Comparison of ENCODE assay signal across 1 cellular context in genomic region chr2:170928036-170928823, GRCh38.
TF ChIP-seq lines count a peak whose summit lies in the region.

No MANE protein-coding gene starts in this region.

TF ChIP-seq in HepG2, 621 proteins besides CTCF, POLR2A, EP300 and RAD21 (continued from another document and continues in another):
- TF ChIP-seq ZNF512B (CRISPR knock-in tag; IDR thresholded peaks at IDR 0.05; ENCODE audit: borderline replicate concordance) (peak; percentile 12; the same call in 1 of the 2 replicates), MAFG (CRISPR knock-in tag; IDR thresholded peaks at IDR 0.05) (no peak), HOXA9 (CRISPR knock-in tag; IDR thresholded peaks at IDR 0.05; ENCODE audit: borderline replicate concordance) (no peak), PTBP1 (IDR thresholded peaks at IDR 0.05; ENCODE audit: low read depth, low read length, poor library complexity, severe bottlenecking) (no peak), CEBPB (IDR thresholded peaks at IDR 0.05; ENCODE audit: borderline replicate concordance, low read depth, low read length) (peak; percentile 98), JUNB (CRISPR knock-in tag; IDR thresholded peaks at IDR 0.05; ENCODE audit: borderline replicate concordance) (no peak), XRCC5 (optimal IDR thresholded peaks at IDR 0.05; ENCODE audit: low read length) (no peak), ZNF180 (CRISPR knock-in tag; IDR thresholded peaks at IDR 0.05; ENCODE audit: borderline replicate concordance, low read depth) (no peak), ERF (CRISPR knock-in tag; IDR thresholded peaks at IDR 0.05) (no peak), GABPA (IDR thresholded peaks at IDR 0.05; ENCODE audit: low read depth, low read length) (peak; percentile 11; the same call in 1 of the 2 replicates), GABPA (CRISPR knock-in tag; IDR thresholded peaks at IDR 0.05; ENCODE audit: low read depth) (peak; percentile 82), BRCA1 (CRISPR knock-in tag; IDR thresholded peaks at IDR 0.05) (no peak; the same call in 1 of the 2 replicates), MZF1 (CRISPR knock-in tag; IDR thresholded peaks at IDR 0.05; ENCODE audit: borderline replicate concordance) (no peak), RFX1 (IDR thresholded peaks at IDR 0.05) (no peak), MIXL1 (CRISPR knock-in tag; IDR thresholded peaks at IDR 0.05) (no peak), SIX4 (CRISPR knock-in tag; IDR thresholded peaks at IDR 0.05) (peak; percentile 93), MTERF4 (CRISPR knock-in tag; IDR thresholded peaks at IDR 0.05) (0 out of 2 replicates have a peak, but pooled peaks have one; percentile 30), DBP (CRISPR knock-in tag; IDR thresholded peaks at IDR 0.05; ENCODE audit: not compliant biosample characterization) (peak; percentile 8), PHF8 (CRISPR knock-in tag; IDR thresholded peaks at IDR 0.05) (peak; percentile 34; the same call in 1 of the 2 replicates), ZNF619 (CRISPR knock-in tag; IDR thresholded peaks at IDR 0.05) (no peak), ZNF256 (CRISPR knock-in tag; conservative IDR thresholded peaks at IDR 0.05) (no peak), MAFF (IDR thresholded peaks at IDR 0.05; ENCODE audit: low read depth, low read length) (no peak), UBTF (CRISPR knock-in tag; IDR thresholded peaks at IDR 0.05) (no peak), GTF3A (CRISPR knock-in tag; conservative IDR thresholded peaks at IDR 0.05) (no peak), FLYWCH1 (CRISPR knock-in tag; IDR thresholded peaks at IDR 0.05) (no peak), SNAPC2 (CRISPR knock-in tag; IDR thresholded peaks at IDR 0.05) (peak; percentile 87), NR3C1 (CRISPR knock-in tag; IDR thresholded peaks at IDR 0.05) (no peak), KAT7 (CRISPR knock-in tag; IDR thresholded peaks at IDR 0.05; ENCODE audit: borderline replicate concordance) (no peak), ZSCAN9 (CRISPR knock-in tag; IDR thresholded peaks at IDR 0.05; ENCODE audit: borderline replicate concordance) (no peak), ZFP91 (CRISPR knock-in tag; IDR thresholded peaks at IDR 0.05; ENCODE audit: borderline replicate concordance) (no peak; the same call in 1 of the 2 replicates), PHF20 (CRISPR knock-in tag; IDR thresholded peaks at IDR 0.05) (peak; percentile 65), ZNF569 (CRISPR knock-in tag; IDR thresholded peaks at IDR 0.05; ENCODE audit: borderline replicate concordance) (no peak), JUND (CRISPR knock-in tag; IDR thresholded peaks at IDR 0.05) (peak; percentile 40; the same call in 1 of the 2 replicates), KDM4B (CRISPR knock-in tag; IDR thresholded peaks at IDR 0.05) (peak; percentile 41; the same call in 1 of the 2 replicates), SIX1 (CRISPR knock-in tag; IDR thresholded peaks at IDR 0.05; ENCODE audit: borderline replicate concordance) (peak; percentile 80; the same call in 1 of the 2 replicates), TEAD3 (CRISPR knock-in tag; optimal IDR thresholded peaks at IDR 0.05; ENCODE audit: borderline replicate concordance) (peak; percentile 66), NR2F6 (IDR thresholded peaks at IDR 0.05) (peak; percentile 35; the same call in 1 of the 2 replicates), NR2F6 (CRISPR knock-in tag; IDR thresholded peaks at IDR 0.05) (no peak), ZBTB4 (CRISPR knock-in tag; IDR thresholded peaks at IDR 0.05; ENCODE audit: borderline replicate concordance) (no peak), SAFB2 (CRISPR knock-in tag; IDR thresholded peaks at IDR 0.05; ENCODE audit: borderline replicate concordance, low read depth) (no peak), TFE3 (CRISPR knock-in tag; IDR thresholded peaks at IDR 0.05) (no peak), CC2D1A (CRISPR knock-in tag; IDR thresholded peaks at IDR 0.05) (0 out of 2 replicates have a peak, but pooled peaks have one; percentile 60), NFIC (IDR thresholded peaks at IDR 0.05; ENCODE audit: low read length) (peak; percentile 59; the same call in 1 of the 2 replicates), NCOA1 (CRISPR knock-in tag; IDR thresholded peaks at IDR 0.05) (peak; percentile 54; the same call in 1 of the 2 replicates), POGK (CRISPR knock-in tag; conservative IDR thresholded peaks at IDR 0.05) (no peak; the same call in 1 of the 2 replicates), PAX8 (CRISPR knock-in tag; IDR thresholded peaks at IDR 0.05; ENCODE audit: borderline replicate concordance) (no peak), TFAP4 (IDR thresholded peaks at IDR 0.05; ENCODE audit: borderline replicate concordance, low read depth) (peak; percentile 80), ASH2L (IDR thresholded peaks at IDR 0.05; ENCODE audit: insufficient read length, low read depth, low read length) (no peak), ZSCAN20 (CRISPR knock-in tag; IDR thresholded peaks at IDR 0.05; ENCODE audit: borderline replicate concordance) (no peak), SMC3 (IDR thresholded peaks at IDR 0.05; ENCODE audit: low read length) (0 out of 2 replicates have a peak, but pooled peaks have one; percentile 7), ZNF790 (CRISPR knock-in tag; IDR thresholded peaks at IDR 0.05; ENCODE audit: borderline replicate concordance) (peak; percentile 22; the same call in 1 of the 2 replicates), LBX2 (CRISPR knock-in tag; IDR thresholded peaks at IDR 0.05; ENCODE audit: borderline replicate concordance) (no peak; the same call in 1 of the 2 replicates), KMT2B (CRISPR knock-in tag; IDR thresholded peaks at IDR 0.05) (peak; percentile 45)
